9 cellular contexts compared by ENCODE assay signal in the genomic region with DNA sequence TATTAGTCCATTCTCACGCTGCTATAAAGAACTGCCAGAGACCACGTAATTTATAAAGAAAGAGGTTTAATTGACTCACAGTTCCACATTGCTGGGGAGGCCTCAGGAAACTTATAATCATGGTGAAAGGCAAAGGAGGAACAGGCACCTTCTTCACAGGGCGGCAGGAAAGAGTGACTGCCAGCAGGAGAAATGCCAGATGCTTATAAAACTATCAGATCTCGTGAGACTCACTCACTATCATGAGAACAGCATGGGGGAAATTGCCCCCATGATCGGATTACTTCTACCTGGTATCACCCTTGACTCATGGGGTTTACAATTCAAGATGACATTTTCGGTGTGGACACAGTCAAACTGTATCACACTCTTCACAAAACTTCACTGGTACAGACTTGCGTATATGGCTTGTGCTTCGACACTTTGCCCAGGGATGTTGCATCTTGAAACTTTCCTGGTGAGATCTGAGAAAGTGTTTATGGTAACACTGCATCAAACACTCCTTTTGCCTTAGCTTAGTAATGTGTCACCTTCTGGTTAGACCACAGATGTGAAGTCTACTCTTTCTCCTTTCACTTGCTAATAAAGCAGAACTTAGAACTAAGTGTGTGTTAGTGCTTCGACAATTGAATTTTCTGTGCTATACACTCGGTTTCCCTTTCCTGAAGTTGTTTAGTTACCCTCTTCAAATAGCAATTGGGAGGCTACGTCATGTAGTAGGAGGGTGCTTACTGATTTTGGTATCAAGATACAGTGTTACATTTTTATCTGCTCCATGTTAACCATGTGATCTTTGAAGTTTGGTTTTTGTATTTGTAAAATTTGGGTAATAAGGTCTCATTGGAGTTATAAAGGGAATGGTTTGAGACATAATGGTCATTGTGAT.
DNase-seq lines count a peak whose midpoint lies in the region; ATAC-seq lines count a peak whose summit lies in the region.
"Had no signal": no experiment of that assay in that cellular context is flagged by ENCODE, and none has a peak within 500 bp of the region (broad histone marks: within the 10 kb centered on the region; RNA-seq: fewer than 3 reads in every experiment).

No MANE protein-coding gene starts in this region.

- no peak overlapping the region for H4K8ac ChIP-seq in trophoblast cell (ENCODE audit: low read depth, low read length)

- H3K9me3 ChIP-seq in effector memory CD4-positive, alpha-beta T cell (ENCODE audit: control insufficient read depth, low read length), result no peaks in the 10 kb centered on the region
- H3K9me3 ChIP-seq in trophoblast cell (ENCODE audit: insufficient read depth, low read depth, low read length), result no peaks in the 10 kb centered on the region

- no peak overlapping the region for H3K14ac ChIP-seq in trophoblast cell (ENCODE audit: low read length)

- no peaks in the 10 kb centered on the region for H3K36me3 ChIP-seq in effector memory CD4-positive, alpha-beta T cell (ENCODE audit: control insufficient read depth, insufficient read depth, low read length)
- H3K36me3 ChIP-seq in trophoblast cell (ENCODE audit: control insufficient read depth in 1 of 2, insufficient read depth in 2 of 2, low read length in 2 of 2), result no peaks in the 10 kb centered on the region
- H3K36me3 ChIP-seq: BLaER1 had no signal

- no peak overlapping the region for H2BK12ac ChIP-seq in trophoblast cell (ENCODE audit: low read length)

- H3K18ac ChIP-seq in trophoblast cell (ENCODE audit: low read length), result no peak overlapping the region

- no peak overlapping the region for H2BK120ac ChIP-seq in trophoblast cell (ENCODE audit: insufficient read depth, low read length, poor library complexity)

- no peaks in the 10 kb centered on the region for H3K9me3 Mint-ChIP-seq in effector memory CD8-positive, alpha-beta T cell

- DNase-seq in CD1c-positive myeloid dendritic cell (ENCODE audit: extremely low spot score), result peak; percentile 10
- peak; percentile 40 for DNase-seq in NCI-H524 treated with DMSO at 0.1 percent for 48 hours (lab: John Stamatoyannopoulos, UW)
- DNase-seq in effector memory CD8-positive, alpha-beta T cell, result peak; percentile 26 to 54 (median 40)
- no peak for DNase-seq in effector memory CD4-positive, alpha-beta T cell
- DNase-seq in NCI-H82 treated with DMSO at 0.1 percent for 48 hours (lab: John Stamatoyannopoulos, UW; ENCODE audit: unreplicated experiment), result no peak
- no peak for DNase-seq in trophoblast cell

- H3K27ac ChIP-seq in effector memory CD4-positive, alpha-beta T cell (ENCODE audit: insufficient read depth, low read length, poor library complexity, severe bottlenecking), result no peak overlapping the region
- no peak overlapping the region for H3K27ac ChIP-seq in trophoblast cell (ENCODE audit: low read depth, low read length)
- H3K27ac ChIP-seq: BLaER1 had no signal

- H3K4me1 ChIP-seq in effector memory CD4-positive, alpha-beta T cell (ENCODE audit: control insufficient read depth, insufficient read depth, low read length, poor library complexity, severe bottlenecking), result no peaks in the 10 kb centered on the region
- no peaks in the 10 kb centered on the region for H3K4me1 ChIP-seq in trophoblast cell (ENCODE audit: control insufficient read depth in 1 of 2, insufficient read depth in 2 of 2, low read length in 2 of 2)
- H3K4me1 ChIP-seq: BLaER1 had no signal

- no peak overlapping the region for H4K12ac ChIP-seq in trophoblast cell (ENCODE audit: low read depth, low read length)

- H2AFZ ChIP-seq in trophoblast cell (ENCODE audit: insufficient read depth, low read length, poor library complexity), result no peak overlapping the region

- ATAC-seq in GM21423 (IDR thresholded peaks at IDR 0.05; ENCODE audit: unreplicated experiment), result peak; percentile 79
- ATAC-seq in effector memory CD8-positive, alpha-beta T cell (replicated peaks), result peak; percentile 93
- ATAC-seq in GM21367 (IDR thresholded peaks at IDR 0.05; ENCODE audit: unreplicated experiment), result no peak

- H4K91ac ChIP-seq in trophoblast cell (ENCODE audit: low read depth, low read length), result no peak overlapping the region

- H3K4ac ChIP-seq in trophoblast cell (ENCODE audit: low read depth, low read length), result no peak overlapping the region

- peaks cover 4% of the 10 kb centered on the region for H3K36me3 Mint-ChIP-seq in effector memory CD8-positive, alpha-beta T cell (ENCODE audit: insufficient read depth)

- no peaks in the 10 kb centered on the region for H3K27me3 ChIP-seq in effector memory CD4-positive, alpha-beta T cell (replicated peaks; ENCODE audit: control insufficient read depth, insufficient read depth, low read length, poor library complexity, severe bottlenecking)
- no peaks in the 10 kb centered on the region for H3K27me3 ChIP-seq in trophoblast cell (ENCODE audit: insufficient read depth, low read length)
- H3K27me3 ChIP-seq: BLaER1 had no signal

- peak overlapping the region; percentile 83 to 92 for H3K27ac Mint-ChIP-seq in effector memory CD8-positive, alpha-beta T cell

- H3K79me1 ChIP-seq in trophoblast cell (ENCODE audit: low read length), result no peaks in the 10 kb centered on the region

- peak overlapping the region; percentile 73 to 74 for H3K4me3 Mint-ChIP-seq in effector memory CD8-positive, alpha-beta T cell

- no peak overlapping the region for H3K4me2 ChIP-seq in trophoblast cell (ENCODE audit: low read length)
- H3K4me2 ChIP-seq: BLaER1 had no signal

- peaks cover 4% of the 10 kb centered on the region for H3K79me2 ChIP-seq in trophoblast cell (ENCODE audit: control insufficient read depth, insufficient read depth, low read length, poor library complexity)

- H2AK5ac ChIP-seq in trophoblast cell (ENCODE audit: low read length), result no peak overlapping the region

- H3K9ac ChIP-seq in trophoblast cell (ENCODE audit: low read length), result no peak overlapping the region
- H3K9ac ChIP-seq: BLaER1 had no signal

- no peak overlapping the region for H3K4me3 ChIP-seq in effector memory CD4-positive, alpha-beta T cell (ENCODE audit: insufficient read depth, low read depth, low read length, poor library complexity, severe bottlenecking)
- H3K4me3 ChIP-seq in trophoblast cell (ENCODE audit: low read depth, low read length), result no peak overlapping the region
- H3K4me3 ChIP-seq: BLaER1 had no signal

- H3K4me1 Mint-ChIP-seq in effector memory CD8-positive, alpha-beta T cell (ENCODE audit: low read depth in 2 of 2), result peaks cover 24 to 36% of the 10 kb centered on the region in 2 donors

- no peak overlapping the region for H2BK5ac ChIP-seq in trophoblast cell (ENCODE audit: low read depth, low read length, poor library complexity)

- WGBS in trophoblast cell (ENCODE audit: extremely low coverage, insufficient coverage, insufficient read length), result no CpG with 5 or more reads among the region's 11 CpGs

- no peak overlapping the region for H3K23ac ChIP-seq in trophoblast cell (ENCODE audit: low read length)

- no peaks in the 10 kb centered on the region for H3K27me3 Mint-ChIP-seq in effector memory CD8-positive, alpha-beta T cell

Comparison
In these comparisons a context has a peak if more than half of its experiments do, and no peak if none do; other contexts are left out.
1. DNase-seq: peak in CD1c-positive myeloid dendritic cell (single experiment), NCI-H524 treated with DMSO at 0.1 percent for 48 hours (single experiment) and effector memory CD8-positive, alpha-beta T cell (3 of 3); none in effector memory CD4-positive, alpha-beta T cell (0 of 3), NCI-H82 treated with DMSO at 0.1 percent for 48 hours (single experiment) and trophoblast cell (0 of 2).